In genomic region chr10:103839867-103840746, GRCh38 we compare ENCODE assay signal across 13 cellular contexts. TPM values are rescaled to one million over a fixed set of nuclear protein-coding genes. Genes with fewer than 3 reads are reported as not detected.
A peak's percentile ranks its signal among the peaks of the same experiment; 100 is the strongest.
DNase-seq lines count a peak whose midpoint lies in the region; ATAC-seq and TF ChIP-seq lines count a peak whose summit lies in the region.
"Had no signal": no experiment of that assay in that cellular context is flagged by ENCODE, and none has a peak within 500 bp of the region (broad histone marks: within the 10 kb centered on the region; RNA-seq: fewer than 3 reads in every experiment).

No MANE protein-coding gene starts in this region.

- H3K4me1 Mint-ChIP-seq in endodermal cell, result peaks cover 75% of the 10 kb centered on the region
- H3K4me1 Mint-ChIP-seq: central memory CD8-positive, alpha-beta T cell had no signal

- no peaks in the 10 kb centered on the region for H3K36me3 ChIP-seq in endodermal cell (ENCODE audit: control insufficient read depth, insufficient read depth, low read length)
- peaks cover 0 to 3% of the 10 kb centered on the region in 2 donors for H3K36me3 ChIP-seq in lung (ENCODE audit: control insufficient read depth in 2 of 2, insufficient read depth in 2 of 2, low read length in 2 of 2)
- H3K36me3 ChIP-seq in thoracic aorta, result no peaks in the 10 kb centered on the region

- no peaks in the 10 kb centered on the region for H3K36me3 Mint-ChIP-seq in endodermal cell (ENCODE audit: low read depth)

- H3K9ac ChIP-seq in endodermal cell (ENCODE audit: extremely low read depth, low read length, poor library complexity, severe bottlenecking), result peak overlapping the region; percentile 51

- no peaks in the 10 kb centered on the region for H3K27me3 ChIP-seq in endodermal cell (ENCODE audit: control insufficient read depth, insufficient read depth, low read length, poor library complexity, severe bottlenecking)
- no peaks in the 10 kb centered on the region for H3K27me3 ChIP-seq in lung (ENCODE audit: control insufficient read depth, insufficient read depth)
- no peaks in the 10 kb centered on the region for H3K27me3 ChIP-seq in thoracic aorta (replicated peaks; ENCODE audit: insufficient read depth)

- peak overlapping the region; percentile 34 for H3K4me3 Mint-ChIP-seq in endodermal cell
- H3K4me3 Mint-ChIP-seq: central memory CD8-positive, alpha-beta T cell had no signal

- TF ChIP-seq CTCF in endodermal cell (conservative IDR thresholded peaks at IDR 0.05), result no peak
- TF ChIP-seq CTCF in lung (IDR thresholded peaks at IDR 0.05; ENCODE audit: control extremely low read depth, extremely low read depth), result no peak
- no peak for TF ChIP-seq CTCF in thoracic aorta (IDR thresholded peaks at IDR 0.05)

- ATAC-seq in lung (ENCODE audit: insufficient read depth, low FRiP score), result peak; percentile 63
- no peak for ATAC-seq in thoracic aorta (ENCODE audit: insufficient number of reproducible peaks, low FRiP score, low read depth)
- no peak for ATAC-seq in GM21515 (IDR thresholded peaks at IDR 0.05; ENCODE audit: unreplicated experiment)

- H3K27ac ChIP-seq in endodermal cell (ENCODE audit: low read depth, low read length) (no peak overlapping the region), lung (ENCODE audit: low read depth in 1 of 2, low read length in 1 of 2) (peak overlapping the region; percentile 3 to 47), thoracic aorta (no peak overlapping the region)
- H3K27ac ChIP-seq: 22Rv1 had no signal

- DNase-seq in DMS53 (lab: John Stamatoyannopoulos, UW) (peak; percentile 58), DMS53 treated with DMSO at 0.1 percent for 48 hours (lab: John Stamatoyannopoulos, UW; ENCODE audit: unreplicated experiment) (no peak), endodermal cell (peak; percentile 98), lung (ENCODE audit: low spot score) (peak; percentile 65), thoracic aorta (ENCODE audit: low spot score) (no peak), cerebellar cortex (ENCODE audit: low spot score) (no peak), HK-2 (ENCODE audit: unreplicated experiment) (no peak)
- DNase-seq: DMS79, mammary epithelial cell, NCI-H1048 had no signal

- H3K9me3 ChIP-seq in endodermal cell (ENCODE audit: control insufficient read depth, low read length), result no peaks in the 10 kb centered on the region
- H3K9me3 ChIP-seq in lung (ENCODE audit: control insufficient read depth in 2 of 2, insufficient read depth in 1 of 2, low read length in 1 of 2), result no peaks in the 10 kb centered on the region
- H3K9me3 ChIP-seq in thoracic aorta, result no peaks in the 10 kb centered on the region

- peak overlapping the region; percentile 81 for H3K27ac Mint-ChIP-seq in endodermal cell

- no peaks in the 10 kb centered on the region for H3K27me3 Mint-ChIP-seq in endodermal cell (ENCODE audit: insufficient read depth)
- H3K27me3 Mint-ChIP-seq: central memory CD8-positive, alpha-beta T cell had no signal

- H3K4me1 ChIP-seq in endodermal cell (ENCODE audit: control insufficient read depth, insufficient read depth, low read length) (peaks cover 42% of the 10 kb centered on the region), lung (ENCODE audit: control insufficient read depth in 2 of 2, insufficient read depth in 2 of 2, low read length in 2 of 2) (peaks cover 26 to 48% of the 10 kb centered on the region in 2 donors), thoracic aorta (ENCODE audit: control insufficient read depth in 1 of 2, low read depth in 2 of 2) (peaks cover 25 to 62% of the 10 kb centered on the region in 2 donors)

- H3K4me3 ChIP-seq in endodermal cell (ENCODE audit: low read length) (peak overlapping the region; percentile 72), lung (no peak overlapping the region), thoracic aorta (peak overlapping the region; percentile 8)

- 31 to 79% methylated on average over 6 to 16 of the region's 18 CpGs for WGBS in endodermal cell (ENCODE audit: insufficient coverage in 1 of 2, insufficient read length in 1 of 2), 2 experiments
- 56 to 65% methylated on average over 18 of the region's 18 CpGs for WGBS in lung, 2 donors

- H3K9me3 Mint-ChIP-seq in endodermal cell, result no peaks in the 10 kb centered on the region
- H3K9me3 Mint-ChIP-seq: central memory CD8-positive, alpha-beta T cell had no signal

RNA-seq across cellular contexts. Expression of gene SH3PXD2A, which starts 15.3 kb away (rescaled TPM):
- total RNA-seq in endodermal cell (10 to 100 TPM; 15.7 to 22.6 TPM), lung (10 to 100 TPM; 47.6 to 53.2 TPM), thoracic aorta (10 to 100 TPM; 28.3 to 51.5 TPM)
- 11.5 TPM for polyA plus RNA-seq in endodermal cell (2013, experiment 1 of 2)
- 11.0 TPM for polyA plus RNA-seq in endodermal cell (2013, experiment 2 of 2)
- 10 to 100 TPM in 1 of 2 donors, 1 to 10 TPM in 1; 9.9 to 10.9 TPM for polyA plus RNA-seq in lung

Comparison
In these comparisons a context has a peak if more than half of its experiments do, and no peak if none do; other contexts are left out.
1. DNase-seq: peak in DMS53 (single experiment), endodermal cell (single experiment) and lung (single experiment); none in DMS53 treated with DMSO at 0.1 percent for 48 hours (single experiment), thoracic aorta (single experiment), cerebellar cortex (single experiment) and HK-2 (single experiment).
2. H3K27ac ChIP-seq: peak in lung (2 of 2); none in endodermal cell (single experiment) and thoracic aorta (0 of 2).